In genomic region chr3:116253511-116253910, GRCh38 we compare ENCODE assay signal across 15 cellular contexts.
"Had no signal": no experiment of that assay in that cellular context is flagged by ENCODE, and none has a peak within 500 bp of the region (broad histone marks: within the 10 kb centered on the region; RNA-seq: fewer than 3 reads in every experiment).

No MANE protein-coding gene starts in this region.

- H3K27me3 ChIP-seq: hepatocyte, stomach, upper lobe of right lung had no signal

- H3K4me3 Mint-ChIP-seq: activated CD4-positive, alpha-beta T cell treated with anti-CD3 and anti-CD28 coated beads, Interleukin-2, amount 10 ng/mL, durations not matched to agents 7 days and 5 days; activated naive CD8-positive, alpha-beta T cell; effector memory CD8-positive, alpha-beta T cell; neural crest cell had no signal

- H3K27ac ChIP-seq: hepatocyte, thoracic aorta, upper lobe of right lung had no signal

- H3K4me1 Mint-ChIP-seq: activated CD4-positive, alpha-beta T cell treated with anti-CD3 and anti-CD28 coated beads, Interleukin-2, amount 10 ng/mL, durations not matched to agents 7 days and 5 days had no signal

- H3K27me3 Mint-ChIP-seq: activated CD4-positive, alpha-beta T cell treated with anti-CD3 and anti-CD28 coated beads, Interleukin-2, amount 10 ng/mL, durations not matched to agents 7 days and 5 days; activated naive CD8-positive, alpha-beta T cell; effector memory CD8-positive, alpha-beta T cell had no signal

- H3K36me3 Mint-ChIP-seq: activated naive CD8-positive, alpha-beta T cell had no signal

- DNase-seq: activated CD4-positive, alpha-beta T cell treated with anti-CD3 and anti-CD28 coated beads, Interleukin-2, amount 10 ng/mL, durations not matched to agents 7 days and 5 days; activated CD8-positive, alpha-beta memory T cell treated with anti-CD3 and anti-CD28 coated beads for 24 hours; activated gamma-delta T cell treated with Interleukin-2 at 50 U/mL for 16 hours; amniotic stem cell; dermis blood vessel endothelial cell; effector memory CD8-positive, alpha-beta T cell; erythroblast; midbrain; stimulated activated CD4-positive, alpha-beta T cell treated with anti-CD3 and anti-CD28 coated beads, Interleukin-1b, Interleukin-23, amount 100 ng/mL, for 48 hours; stomach; upper lobe of right lung had no signal

- H3K36me3 ChIP-seq: stomach, thoracic aorta, upper lobe of right lung had no signal

- H3K9me3 Mint-ChIP-seq: activated CD4-positive, alpha-beta T cell treated with anti-CD3 and anti-CD28 coated beads, Interleukin-2, amount 10 ng/mL, durations not matched to agents 7 days and 5 days; effector memory CD8-positive, alpha-beta T cell; neural crest cell had no signal

- ATAC-seq: effector memory CD8-positive, alpha-beta T cell; upper lobe of right lung had no signal

- H3K4me3 ChIP-seq: hepatocyte, stomach, thoracic aorta, upper lobe of right lung had no signal

- H3K27ac Mint-ChIP-seq: activated CD4-positive, alpha-beta T cell treated with anti-CD3 and anti-CD28 coated beads, Interleukin-2, amount 10 ng/mL, durations not matched to agents 7 days and 5 days; activated naive CD8-positive, alpha-beta T cell; effector memory CD8-positive, alpha-beta T cell had no signal

- H3K4me1 ChIP-seq: stomach, upper lobe of right lung had no signal

- H3K9me3 ChIP-seq: thoracic aorta, upper lobe of right lung had no signal
